11 cellular contexts compared by ENCODE assay signal in genomic region chr2:240690421-240691074, GRCh38. TPM values are rescaled to one million over a fixed set of nuclear protein-coding genes. Genes with fewer than 3 reads are reported as not detected.
A peak's percentile ranks its signal among the peaks of the same experiment; 100 is the strongest.
DNase-seq lines count a peak whose midpoint lies in the region; ATAC-seq, FAIRE-seq and TF ChIP-seq lines count a peak whose summit lies in the region.
"Not testable (repeated sequence)": the region's sequence is repeated elsewhere in the genome, so short reads cannot be mapped to it uniquely, and the experiment has no call there.
"Had no signal": no experiment of that assay in that cellular context is flagged by ENCODE, and none has a peak within 500 bp of the region (broad histone marks: within the 10 kb centered on the region; RNA-seq: fewer than 3 reads in every experiment).

No MANE protein-coding gene starts in this region.

- CTCF ChIA-PET in activated CD8-positive, alpha-beta T cell treated with anti-CD3 and anti-CD28 coated beads for 36 hours (lab: Charles Lee): not testable (repeated sequence)

- DNase-seq in DMS 273 (lab: John Stamatoyannopoulos, UW; ENCODE audit: unreplicated experiment): peak; percentile 67
- peak; percentile 38 for DNase-seq in NCI-H1694 (lab: John Stamatoyannopoulos, UW)
- not testable (repeated sequence) for DNase-seq in activated CD8-positive, alpha-beta T cell treated with anti-CD3 and anti-CD28 coated beads for 36 hours; left colon
- peak; percentile 40 to 41 for DNase-seq in cerebellar nuclear complex (lab: John Stamatoyannopoulos, UW)
- DNase-seq in pancreas: peak in 5 of 6 donors; percentile 21 to 64 (median 45)

- H3K4me3 ChIP-seq in pancreas: peak overlapping the region in 2 of 4 donors; percentile 5 to 20

- H3K27ac ChIP-seq in pancreas: peak overlapping the region in 3 of 4 donors; percentile 13 to 81 (median 33)

- WGBS in pancreas, 2 donors: 33% methylated on average over 5 to 6 of the region's 18 CpGs

- H3K4me1 Mint-ChIP-seq in activated CD8-positive, alpha-beta T cell treated with anti-CD3 and anti-CD28 coated beads for 36 hours (ENCODE audit: low read depth); activated T-helper 17 cell treated with anti-CD3 and anti-CD28 coated beads, Interleukin-2, amount 50 U/mL, for 72 hours: not testable (repeated sequence)

- not testable (repeated sequence) for TF ChIP-seq CTCF in activated CD8-positive, alpha-beta T cell treated with anti-CD3 and anti-CD28 coated beads for 36 hours (IDR thresholded peaks at IDR 0.05); pancreas (IDR thresholded peaks at IDR 0.05)

- not testable (repeated sequence) for FAIRE-seq in pancreas (lab: Jason Lieb, UNC)

- peak; percentile 52 for ATAC-seq in activated CD8-positive, alpha-beta T cell treated with anti-CD3 and anti-CD28 coated beads for 36 hours
- ATAC-seq in activated T-helper 17 cell treated with anti-CD3 and anti-CD28 coated beads, Interleukin-2, amount 50 U/mL, for 72 hours (replicated peaks): peak; percentile 37
- ATAC-seq in left colon (peak; percentile 74), pancreas (peak; percentile 41 to 59 (median 45))

- H3K9me3 ChIP-seq in pancreas: not testable (repeated sequence)

- POLR2A ChIA-PET in activated CD8-positive, alpha-beta T cell treated with anti-CD3 and anti-CD28 coated beads for 36 hours (lab: Charles Lee): not testable (repeated sequence)

- intact Hi-C loops in activated CD8-positive, alpha-beta T cell treated with anti-CD3 and anti-CD28 coated beads for 36 hours (cut with micrococcal nuclease); left colon (cut with DNase I, micrococcal nuclease); pancreas (cut with DNase I): not testable (repeated sequence)

- not testable (repeated sequence) for H3K27me3 Mint-ChIP-seq in activated CD8-positive, alpha-beta T cell treated with anti-CD3 and anti-CD28 coated beads for 36 hours; activated T-helper 17 cell treated with anti-CD3 and anti-CD28 coated beads, Interleukin-2, amount 50 U/mL, for 72 hours

- H3K36me3 ChIP-seq in pancreas: not testable (repeated sequence)

- not testable (repeated sequence) for H3K4me3 Mint-ChIP-seq in activated CD8-positive, alpha-beta T cell treated with anti-CD3 and anti-CD28 coated beads for 36 hours; activated T-helper 17 cell treated with anti-CD3 and anti-CD28 coated beads, Interleukin-2, amount 50 U/mL, for 72 hours

- H3K27me3 ChIP-seq in pancreas: not testable (repeated sequence)

- H3K27ac Mint-ChIP-seq in activated CD8-positive, alpha-beta T cell treated with anti-CD3 and anti-CD28 coated beads for 36 hours; activated T-helper 17 cell treated with anti-CD3 and anti-CD28 coated beads, Interleukin-2, amount 50 U/mL, for 72 hours: not testable (repeated sequence)

- not testable (repeated sequence) for H3K36me3 Mint-ChIP-seq in activated CD8-positive, alpha-beta T cell treated with anti-CD3 and anti-CD28 coated beads for 36 hours (ENCODE audit: low read depth); activated T-helper 17 cell treated with anti-CD3 and anti-CD28 coated beads, Interleukin-2, amount 50 U/mL, for 72 hours (ENCODE audit: low read depth)

- not testable (repeated sequence) for H3K4me1 ChIP-seq in pancreas

- H3K9me3 Mint-ChIP-seq in activated CD8-positive, alpha-beta T cell treated with anti-CD3 and anti-CD28 coated beads for 36 hours; activated T-helper 17 cell treated with anti-CD3 and anti-CD28 coated beads, Interleukin-2, amount 50 U/mL, for 72 hours: not testable (repeated sequence)

RNA-seq across cellular contexts. Expression of gene AQP12A, which starts 1.1 kb away (rescaled TPM):
- total RNA-seq in activated CD8-positive, alpha-beta T cell treated with anti-CD3 and anti-CD28 coated beads for 36 hours: not detected
- total RNA-seq in activated T-helper 17 cell treated with anti-CD3 and anti-CD28 coated beads, Interleukin-2, amount 50 U/mL, for 72 hours: not detected
- 1 to 10 TPM in 1 of 2 donors, under 1 TPM in 1; 0.92 to 4.0 TPM for total RNA-seq in left colon
- total RNA-seq in pancreas: 100 to 1,000 TPM in 4 of 6 donors, 10 to 100 TPM in 2; 46.6 to 163 (median 104) TPM
- 100 to 1,000 TPM; 284 to 744 TPM for polyA plus RNA-seq in pancreas
- total RNA-seq: CD4-positive, CD25-positive, alpha-beta regulatory T cell; GM12878; HT-29 had no signal
- polyA plus RNA-seq: CD4-positive, CD25-positive, alpha-beta regulatory T cell; GM12878; IgD-negative memory B cell had no signal

RNA-seq across cellular contexts. Expression of gene AQP12B, which starts 7.9 kb away (rescaled TPM):
- not detected for total RNA-seq in activated CD8-positive, alpha-beta T cell treated with anti-CD3 and anti-CD28 coated beads for 36 hours
- total RNA-seq in activated T-helper 17 cell treated with anti-CD3 and anti-CD28 coated beads, Interleukin-2, amount 50 U/mL, for 72 hours: not detected
- total RNA-seq in left colon (1 to 10 TPM in 1 of 2 donors, under 1 TPM in 1; 0.85 to 2.4 TPM), pancreas (100 to 1,000 TPM in 4 of 6 donors, 10 to 100 TPM in 2; 54.2 to 240 (median 132) TPM)
- polyA plus RNA-seq in pancreas: 100 to 1,000 TPM; 158 to 217 TPM
- total RNA-seq: CD4-positive, CD25-positive, alpha-beta regulatory T cell; GM12878; HT-29 had no signal
- polyA plus RNA-seq: CD4-positive, CD25-positive, alpha-beta regulatory T cell; GM12878; IgD-negative memory B cell had no signal

Comparison
In these comparisons a context has a peak if more than half of its experiments do, and no peak if none do; other contexts are left out.
1. RNA of gene AQP12A, which starts 1.1 kb away (total RNA-seq): 46.6 to 163 TPM in pancreas; 0.92 to 4.0 TPM in left colon, not detected in activated CD8-positive, alpha-beta T cell treated with anti-CD3 and anti-CD28 coated beads for 36 hours and not detected in activated T-helper 17 cell treated with anti-CD3 and anti-CD28 coated beads, Interleukin-2, amount 50 U/mL, for 72 hours; every median in the first group is over 4 times any median in the second.
2. RNA of gene AQP12B, which starts 7.9 kb away (total RNA-seq): 54.2 to 240 TPM in pancreas; 0.85 to 2.4 TPM in left colon, not detected in activated CD8-positive, alpha-beta T cell treated with anti-CD3 and anti-CD28 coated beads for 36 hours and not detected in activated T-helper 17 cell treated with anti-CD3 and anti-CD28 coated beads, Interleukin-2, amount 50 U/mL, for 72 hours; every median in the first group is over 10 times any median in the second.
3. Peak in every context shown above with its lines, with median percentiles within 50 percentile points of each other: ATAC-seq.